8 cellular contexts compared by ENCODE assay signal in the genomic region with DNA sequence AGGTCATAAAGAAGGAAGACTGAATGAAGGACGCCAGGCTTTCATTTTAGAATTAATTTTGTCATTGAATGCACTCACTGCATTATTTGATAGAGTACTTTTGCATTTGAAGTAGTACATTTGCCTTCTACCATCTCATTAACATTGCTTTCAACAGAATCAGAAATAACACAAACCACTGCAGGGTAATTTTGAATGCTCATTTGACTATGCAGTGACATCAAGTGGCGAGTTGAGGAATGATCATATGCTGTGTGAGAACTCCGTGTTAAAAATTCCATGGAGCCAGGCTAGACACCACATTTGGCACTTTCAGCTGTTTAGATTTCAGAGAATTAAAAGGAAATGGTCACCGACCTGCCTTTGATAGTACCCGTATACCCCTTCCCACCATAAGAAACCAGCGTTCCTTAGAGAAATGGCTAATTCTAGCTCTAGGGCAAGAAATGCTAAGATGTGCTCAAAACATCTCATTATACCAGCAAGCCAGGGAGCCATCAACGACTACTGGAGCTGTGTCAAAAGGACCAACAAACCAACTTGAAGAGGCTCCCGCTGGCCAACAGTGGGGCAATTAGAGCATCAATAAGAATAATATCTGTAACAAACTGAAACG. TPM values are rescaled to one million over a fixed set of nuclear protein-coding genes. Genes with fewer than 3 reads are reported as not detected.
DNase-seq lines count a peak whose midpoint lies in the region; ATAC-seq and TF ChIP-seq lines count a peak whose summit lies in the region.

No MANE protein-coding gene starts in this region.

- no peak for DNase-seq in Right ventricle myocardium inferior (ENCODE audit: missing footprints)
- DNase-seq in cardiac septum (ENCODE audit: low spot score): no peak
- DNase-seq in NCI-H774 (lab: John Stamatoyannopoulos, UW): peak; percentile 49
- peak; percentile 83 for DNase-seq in dermis blood vessel endothelial cell
- peak; percentile 79 to 85 for DNase-seq in lung microvascular endothelial cell (ENCODE audit: low read depth in 2 of 2)
- DNase-seq in lower leg skin (ENCODE audit: low spot score in 2 of 2): no peak

- no peak for TF ChIP-seq CTCF in lower leg skin (IDR thresholded peaks at IDR 0.05)

- intact Hi-C loops in Right ventricle myocardium inferior (cut with DNase I) (loop anchor here (2.0 to 10.0 kb wide), 2 partner anchors 67 to 149 kb away; no protein-coding TSS in a partner anchor), cardiac septum (cut with DNase I) (loop anchor here (1.0 kb wide), 1 partner anchor 67 kb away; no protein-coding TSS in a partner anchor), lower leg skin (cut with DNase I; ENCODE audit: low total_unique reads) (no loop called here)

- no peak for TF ChIP-seq POLR2A in lower leg skin (IDR thresholded peaks at IDR 0.05)

- ATAC-seq in Right ventricle myocardium inferior (peak; percentile 73), HG03045 (IDR thresholded peaks at IDR 0.05; ENCODE audit: unreplicated experiment) (no peak), HG03095 (IDR thresholded peaks at IDR 0.05; ENCODE audit: unreplicated experiment) (no peak)

- H3K4me3 ChIP-seq in lower leg skin (ENCODE audit: low read depth, poor library complexity, severe bottlenecking): no peak overlapping the region

- WGBS in lower leg skin, 2 donors: 54 to 69% methylated on average over 9 of the region's 9 CpGs

RNA-seq across cellular contexts. Expression of a gene that starts 16.5 kb away (rescaled TPM):
- 63.5 TPM for total RNA-seq in Right ventricle myocardium inferior
- total RNA-seq in cardiac septum: 44.3 TPM
- 23.3 and 34.7 TPM in 2 replicates for total RNA-seq in dermis blood vessel endothelial cell
- total RNA-seq in lung microvascular endothelial cell: 19.0 and 28.2 TPM in 2 replicates
- total RNA-seq in lower leg skin: 10 to 100 TPM; 34.1 to 41.5 (median 37.5) TPM

RNA-seq across cellular contexts. Expression of a gene that starts 31.6 kb away (rescaled TPM):
- total RNA-seq in Right ventricle myocardium inferior (not detected), cardiac septum (not detected), dermis blood vessel endothelial cell (0.17 TPM in 1 of 2 replicates, not detected in the other), lung microvascular endothelial cell (under 0.01 TPM in 1 of 2 replicates, not detected in the other), lower leg skin (10 to 100 TPM in 2 of 4 donors, not detected in 2; 27.9 to 51.1 TPM)

Comparison
In these comparisons a context has a peak if more than half of its experiments do, and no peak if none do; other contexts are left out.
1. DNase-seq: peak in NCI-H774 (single experiment), dermis blood vessel endothelial cell (single experiment) and lung microvascular endothelial cell (2 of 2); none in Right ventricle myocardium inferior (single experiment), cardiac septum (single experiment) and lower leg skin (0 of 2).